ENCODE assay signal across 8 cellular contexts in the genomic region with DNA sequence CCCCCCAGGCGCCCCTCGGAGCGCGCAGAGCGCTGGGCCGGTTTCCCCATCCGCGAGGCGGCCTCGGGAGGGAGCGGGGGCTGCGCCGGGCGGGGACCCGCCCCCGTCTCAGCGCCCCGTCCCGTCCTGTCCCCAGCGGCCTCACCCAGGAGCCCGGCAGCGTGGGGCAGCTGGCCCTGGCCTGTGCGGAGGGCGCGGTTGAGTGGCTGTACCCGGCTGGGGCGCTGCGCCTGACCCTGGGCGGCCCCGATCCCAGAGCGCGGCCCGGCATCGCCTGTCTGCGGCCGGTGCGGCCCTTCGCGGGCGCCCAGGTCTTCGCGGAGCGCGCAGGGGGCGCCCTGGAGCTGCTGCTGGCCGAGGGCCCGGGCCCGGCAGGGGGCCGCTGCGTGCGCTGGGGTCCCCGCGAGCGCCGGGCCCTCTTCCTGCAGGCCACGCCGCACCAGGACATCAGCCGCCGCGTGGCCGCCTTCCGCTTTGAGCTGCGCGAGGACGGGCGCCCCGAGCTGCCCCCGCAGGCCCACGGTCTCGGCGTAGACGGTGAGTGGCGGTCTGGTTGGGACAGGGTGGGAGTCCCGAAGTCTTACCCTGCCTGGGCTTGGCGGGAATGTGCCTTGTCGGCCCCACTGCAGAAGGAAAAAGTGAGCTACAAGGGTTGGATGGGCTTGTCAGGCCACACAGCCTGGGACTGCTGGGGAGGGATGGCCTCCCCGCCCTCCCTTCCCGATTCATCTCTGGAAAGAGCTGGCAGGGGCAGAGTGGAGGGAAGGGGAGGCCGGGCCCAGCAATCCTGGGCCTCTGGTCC. TPM values are rescaled to one million over a fixed set of nuclear protein-coding genes. Genes with fewer than 3 reads are reported as not detected.
DNase-seq lines count a peak whose midpoint lies in the region; ATAC-seq lines count a peak whose summit lies in the region.

No MANE protein-coding gene starts in this region.

- no peaks in the 10 kb centered on the region for H3K36me3 ChIP-seq in iPS-18a (ENCODE audit: control insufficient read depth, low read depth, low read length)

- no peaks in the 10 kb centered on the region for H3K36me3 Mint-ChIP-seq in stimulated activated memory B cell treated with anti-CD40 and anti-IgM and Interleukin-4, amounts not matched to agents 10 μg/mL and 1 μg/mL and 100 μg/mL, for 72 hours

- H3K4me1 ChIP-seq in iPS-18a (ENCODE audit: control insufficient read depth, low read depth, low read length), result peaks cover 18% of the 10 kb centered on the region

- no peaks in the 10 kb centered on the region for H3K9me3 ChIP-seq in iPS-18a (ENCODE audit: control insufficient read depth, low read depth, low read length)

- H3K4me3 ChIP-seq in iPS-18a (ENCODE audit: low read length), result peak overlapping the region; percentile 46

- no peak overlapping the region for H3K27ac ChIP-seq in iPS-18a (ENCODE audit: low read length)

- no peak overlapping the region for H3K27ac Mint-ChIP-seq in stimulated activated memory B cell treated with anti-CD40 and anti-IgM and Interleukin-4, amounts not matched to agents 10 μg/mL and 1 μg/mL and 100 μg/mL, for 72 hours

- H3K27me3 ChIP-seq in iPS-18a (ENCODE audit: control insufficient read depth, insufficient read depth, low read length), result peaks cover 42% of the 10 kb centered on the region

- H3K4me3 Mint-ChIP-seq in stimulated activated memory B cell treated with anti-CD40 and anti-IgM and Interleukin-4, amounts not matched to agents 10 μg/mL and 1 μg/mL and 100 μg/mL, for 72 hours, result no peak overlapping the region

- DNase-seq in NCI-H748 (lab: John Stamatoyannopoulos, UW; ENCODE audit: unreplicated experiment), result peak; percentile 37
- DNase-seq in NCI-H748 treated with DMSO at 0.1 percent for 48 hours (lab: John Stamatoyannopoulos, UW), result no peak
- DNase-seq in activated T-cell treated with anti-CD3 and anti-CD28 coated beads, Interleukin-2, amount 50 U/mL, for 48 hours, result peak; percentile 50 to 68
- no peak for DNase-seq in A172 (ENCODE audit: low spot score)

- peaks cover 30% of the 10 kb centered on the region for H3K27me3 Mint-ChIP-seq in stimulated activated memory B cell treated with anti-CD40 and anti-IgM and Interleukin-4, amounts not matched to agents 10 μg/mL and 1 μg/mL and 100 μg/mL, for 72 hours

- H3K9me3 Mint-ChIP-seq in stimulated activated memory B cell treated with anti-CD40 and anti-IgM and Interleukin-4, amounts not matched to agents 10 μg/mL and 1 μg/mL and 100 μg/mL, for 72 hours, result no peaks in the 10 kb centered on the region

- peaks cover 35% of the 10 kb centered on the region for H3K4me1 Mint-ChIP-seq in stimulated activated memory B cell treated with anti-CD40 and anti-IgM and Interleukin-4, amounts not matched to agents 10 μg/mL and 1 μg/mL and 100 μg/mL, for 72 hours

- H3K9ac ChIP-seq in iPS-18a (ENCODE audit: low read length), result no peak overlapping the region

- ATAC-seq in HG02885 (IDR thresholded peaks at IDR 0.05; ENCODE audit: poor library complexity, unreplicated experiment) (peak; percentile 14), HG03469 (IDR thresholded peaks at IDR 0.05; ENCODE audit: unreplicated experiment) (no peak)
- ATAC-seq in stimulated activated memory B cell treated with anti-CD40 and anti-IgM and Interleukin-4, amounts not matched to agents 10 μg/mL and 1 μg/mL and 100 μg/mL, for 72 hours, result peak; percentile 22

RNA-seq across cellular contexts. Expression of a gene that starts 0.7 kb away (rescaled TPM):
- total RNA-seq in A172 (2014; rRNA removed; shearing (Covaris generic)), result 71.9 and 87.2 TPM in 2 replicates

RNA-seq across cellular contexts. Expression of a gene that starts 5.3 kb away (rescaled TPM):
- 83.8 and 94.2 TPM in 2 replicates for total RNA-seq in A172 (2014; rRNA removed; shearing (Covaris generic))

RNA-seq across cellular contexts. Expression of a gene that starts 10.0 kb away (rescaled TPM):
- 9.9 and 10.0 TPM in 2 replicates for total RNA-seq in A172 (2014; rRNA removed; shearing (Covaris generic))

RNA-seq across cellular contexts. Expression of a gene that starts 10.6 kb away (rescaled TPM):
- 2.1 and 4.0 TPM in 2 replicates for total RNA-seq in A172 (2014; rRNA removed; shearing (Covaris generic))

RNA-seq across cellular contexts. Expression of a gene that starts 11.3 kb away (rescaled TPM):
- 15.0 and 25.3 TPM in 2 replicates for total RNA-seq in A172 (2014; rRNA removed; shearing (Covaris generic))

Comparison
In these comparisons a context has a peak if more than half of its experiments do, and no peak if none do; other contexts are left out.
1. DNase-seq: peak in NCI-H748 (single experiment) and activated T-cell treated with anti-CD3 and anti-CD28 coated beads, Interleukin-2, amount 50 U/mL, for 48 hours (2 of 2); none in NCI-H748 treated with DMSO at 0.1 percent for 48 hours (single experiment) and A172 (single experiment).